Comparison of ENCODE assay signal across 15 cellular contexts in the genomic region with DNA sequence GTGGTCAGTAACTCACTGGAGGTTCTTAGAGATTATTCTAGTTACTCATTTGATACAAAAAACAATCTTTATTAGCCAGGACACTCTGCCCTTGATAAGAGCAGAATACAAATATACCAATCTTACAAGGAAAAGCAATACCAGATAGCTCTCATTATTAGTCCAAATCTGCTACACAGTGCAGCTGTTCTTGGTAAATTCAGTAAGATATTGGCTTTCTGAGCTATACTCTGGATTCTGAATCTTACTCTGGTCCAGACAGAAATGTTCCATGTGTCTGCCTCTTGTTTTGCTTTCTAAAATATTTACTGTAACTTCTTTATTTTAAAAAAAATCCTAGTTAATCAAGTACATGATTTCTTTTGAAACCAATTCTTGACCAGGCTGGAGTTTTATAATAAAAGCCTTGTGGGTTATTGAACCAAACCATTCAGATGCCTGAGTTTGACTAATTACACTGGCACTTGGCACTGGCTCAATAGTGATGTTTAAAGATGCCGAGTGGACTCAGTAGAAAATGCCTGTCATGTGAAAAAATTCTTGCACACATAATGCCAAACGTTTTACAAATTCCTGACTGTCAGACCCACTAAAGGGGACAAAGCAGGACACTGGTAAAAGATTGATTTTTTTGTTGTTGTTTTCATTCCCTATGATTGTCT.
DNase-seq lines count a peak whose midpoint lies in the region; ATAC-seq and TF ChIP-seq lines count a peak whose summit lies in the region.
"Had no signal": no experiment of that assay in that cellular context is flagged by ENCODE, and none has a peak within 500 bp of the region (broad histone marks: within the 10 kb centered on the region; RNA-seq: fewer than 3 reads in every experiment).

No MANE protein-coding gene starts in this region.

- POLR2A ChIA-PET in CD4-positive, alpha-beta memory T cell (lab: Charles Lee; ENCODE audit: partially characterized antibody) = no interaction called here

- H3K27ac ChIP-seq in brain microvascular endothelial cell = peak overlapping the region; percentile 71
- H3K27ac ChIP-seq in CD4-positive, alpha-beta memory T cell (ENCODE audit: low read depth, low read length) = no peak overlapping the region

- H3K27ac Mint-ChIP-seq in CD4-positive, alpha-beta memory T cell = no peak overlapping the region
- H3K27ac Mint-ChIP-seq: CD4-positive, CD25-positive, alpha-beta regulatory T cell had no signal

- no peaks in the 10 kb centered on the region for H3K9me3 ChIP-seq in CD4-positive, alpha-beta memory T cell (ENCODE audit: control insufficient read depth in 1 of 2, low read length in 2 of 2)

- no peaks in the 10 kb centered on the region for H3K4me1 ChIP-seq in CD4-positive, alpha-beta memory T cell (ENCODE audit: insufficient read depth, low read length)

- no peaks in the 10 kb centered on the region for H3K4me1 Mint-ChIP-seq in CD4-positive, alpha-beta memory T cell
- H3K4me1 Mint-ChIP-seq: CD4-positive, CD25-positive, alpha-beta regulatory T cell had no signal

- in situ Hi-C loops in brain microvascular endothelial cell (cut with HindIII; ENCODE audit: low pct_ligation_motif_present, low sequenced_read_pairs) = no loop called here

- no peak overlapping the region for H3K4me3 Mint-ChIP-seq in CD4-positive, alpha-beta memory T cell
- H3K4me3 Mint-ChIP-seq: CD4-positive, CD25-positive, alpha-beta regulatory T cell had no signal

- TF ChIP-seq CTCF in brain microvascular endothelial cell (IDR thresholded peaks at IDR 0.05; ENCODE audit: low read depth, low read length, missing control alignments) (no peak), kidney epithelial cell (IDR thresholded peaks at IDR 0.05; ENCODE audit: insufficient read depth, low read length, poor library complexity, severe bottlenecking) (no peak)

- no peak overlapping the region for H3K4me3 ChIP-seq in brain microvascular endothelial cell (ENCODE audit: low read depth, low read length)
- H3K4me3 ChIP-seq in kidney epithelial cell (ENCODE audit: low read depth, low read length) = no peak overlapping the region
- no peak overlapping the region for H3K4me3 ChIP-seq in CD4-positive, alpha-beta memory T cell (ENCODE audit: low read length in 2 of 2)

- no peaks in the 10 kb centered on the region for H3K27me3 Mint-ChIP-seq in CD4-positive, alpha-beta memory T cell
- H3K27me3 Mint-ChIP-seq: CD4-positive, CD25-positive, alpha-beta regulatory T cell had no signal

- peaks cover 0 to 4% (median 0%) of the 10 kb centered on the region in 8 donors for H3K9me3 Mint-ChIP-seq in CD4-positive, alpha-beta memory T cell

- H3K27me3 ChIP-seq in brain microvascular endothelial cell (replicated peaks) = no peaks in the 10 kb centered on the region
- H3K27me3 ChIP-seq in kidney epithelial cell (ENCODE audit: control insufficient read depth, insufficient read depth, low read length) = no peaks in the 10 kb centered on the region
- H3K27me3 ChIP-seq in CD4-positive, alpha-beta memory T cell (ENCODE audit: insufficient read depth, low read length) = no peaks in the 10 kb centered on the region

- CTCF ChIA-PET in CD4-positive, alpha-beta memory T cell (lab: Charles Lee; ENCODE audit: partially characterized antibody) = no interaction called here

- no peaks in the 10 kb centered on the region for H3K36me3 Mint-ChIP-seq in CD4-positive, alpha-beta memory T cell
- H3K36me3 Mint-ChIP-seq: CD4-positive, CD25-positive, alpha-beta regulatory T cell had no signal

- ATAC-seq in HG02759 (IDR thresholded peaks at IDR 0.05; ENCODE audit: unreplicated experiment) (no peak), HG02981 (IDR thresholded peaks at IDR 0.05; ENCODE audit: unreplicated experiment) (no peak)

- intact Hi-C loops in CD4-positive, alpha-beta memory T cell (cut with micrococcal nuclease) = no loop called here

- DNase-seq in AG08396 (ENCODE audit: low spot score) (peak; percentile 43), HK-2 (ENCODE audit: unreplicated experiment) (peak; percentile 47), brain microvascular endothelial cell (peak; percentile 79), kidney epithelial cell (ENCODE audit: low read depth) (peak; percentile 65), AML-193 (lab: John Stamatoyannopoulos, UW) (no peak)
- DNase-seq in CD4-positive, alpha-beta memory T cell = no peak
- DNase-seq: aorta; CD4-positive, CD25-positive, alpha-beta regulatory T cell; erythroblast; left cardiac atrium; NCI-H446 treated with DMSO at 0.1 percent for 48 hours; SHP77; stimulated activated CD4-positive, alpha-beta T cell treated with anti-CD3 and anti-CD28 coated beads, Interleukin-15, amount 100 ng/mL, for 24 hours had no signal

- no peaks in the 10 kb centered on the region for H3K36me3 ChIP-seq in brain microvascular endothelial cell (replicated peaks)
- H3K36me3 ChIP-seq in kidney epithelial cell (ENCODE audit: control insufficient read depth, insufficient read depth, low read length) = no peaks in the 10 kb centered on the region
- H3K36me3 ChIP-seq in CD4-positive, alpha-beta memory T cell (ENCODE audit: insufficient read depth, low read length) = no peaks in the 10 kb centered on the region

Comparison
In these comparisons a context has a peak if more than half of its experiments do, and no peak if none do; other contexts are left out.
1. DNase-seq: peak in AG08396 (single experiment), HK-2 (single experiment), brain microvascular endothelial cell (single experiment) and kidney epithelial cell (single experiment); none in CD4-positive, alpha-beta memory T cell (0 of 5) and AML-193 (0 of 2).